ENCODE assay signal across 17 cellular contexts in genomic region chr2:62208758-62209114, GRCh38. TPM values are rescaled to one million over a fixed set of nuclear protein-coding genes. Genes with fewer than 3 reads are reported as not detected.
DNase-seq lines count a peak whose midpoint lies in the region; ATAC-seq and TF ChIP-seq lines count a peak whose summit lies in the region.
"Had no signal": no experiment of that assay in that cellular context is flagged by ENCODE, and none has a peak within 500 bp of the region (broad histone marks: within the 10 kb centered on the region; RNA-seq: fewer than 3 reads in every experiment).

No MANE protein-coding gene starts in this region.

- POLR2A ChIA-PET in HEK293 (lab: Yijun Ruan, JAX): no interaction called here

- peak; percentile 66 to 74 for ATAC-seq in activated CD4-positive, CD25-positive, alpha-beta regulatory T cell treated with anti-CD3 and anti-CD28 coated beads, Interleukin-2, amount 50 U/mL, for 24 hours
- no peak for ATAC-seq in GM19324 (IDR thresholded peaks at IDR 0.05; ENCODE audit: low FRiP score, unreplicated experiment)
- ATAC-seq: A549, GM23338 had no signal

- TF ChIP-seq CTCF in HEK293 (tag by site-specific recombination; IDR thresholded peaks at IDR 0.05) (no peak), neural crest cell (conservative IDR thresholded peaks at IDR 0.05) (no peak)

- no peak overlapping the region for H3K4me3 ChIP-seq in HEK293 (ENCODE audit: low read depth, low read length)
- H3K4me3 ChIP-seq: A549, colonic mucosa, GM23338 had no signal

- no peak for DNase-seq in activated CD4-positive, CD25-positive, alpha-beta regulatory T cell (lab: John Stamatoyannopoulos, UW)
- DNase-seq in neural crest cell (ENCODE audit: low read depth, low spot score) (no peak), cerebellum (ENCODE audit: low spot score) (no peak), SKM-1 treated with dmso at 0.1 percent for 144 hours (lab: John Stamatoyannopoulos, UW; ENCODE audit: unreplicated experiment) (no peak)
- DNase-seq: amygdala, colonic mucosa, hippocampal formation, IMR-90, NCI-H1436, OCI-M1, SW 1271 had no signal

- H3K9me3 ChIP-seq in HEK293 (ENCODE audit: control insufficient read depth, insufficient read depth, low read depth, low read length): no peaks in the 10 kb centered on the region
- H3K9me3 ChIP-seq: A549, colonic mucosa had no signal

- peaks cover 6% of the 10 kb centered on the region for H3K9me3 Mint-ChIP-seq in activated naive CD8-positive, alpha-beta T cell (ENCODE audit: low read depth)
- H3K9me3 Mint-ChIP-seq in neural crest cell: no peaks in the 10 kb centered on the region
- H3K9me3 Mint-ChIP-seq: GM23338 had no signal

- peaks cover 93% of the 10 kb centered on the region for H3K4me1 Mint-ChIP-seq in activated naive CD8-positive, alpha-beta T cell (ENCODE audit: low read depth)
- peaks cover 4% of the 10 kb centered on the region for H3K4me1 Mint-ChIP-seq in neural crest cell

- H3K36me3 ChIP-seq in HEK293 (ENCODE audit: control insufficient read depth in 2 of 2, insufficient read depth in 1 of 2, low read length in 2 of 2): no peaks in the 10 kb centered on the region
- H3K36me3 ChIP-seq: colonic mucosa had no signal

- H3K4me3 Mint-ChIP-seq in activated naive CD8-positive, alpha-beta T cell: peak overlapping the region; percentile 71
- H3K4me3 Mint-ChIP-seq in neural crest cell: no peak overlapping the region
- H3K4me3 Mint-ChIP-seq: GM23338 had no signal

- H3K4me1 ChIP-seq in HEK293 (ENCODE audit: control insufficient read depth, insufficient read depth, low read length): peaks cover 4% of the 10 kb centered on the region
- H3K4me1 ChIP-seq: colonic mucosa had no signal

- H3K27ac ChIP-seq in HEK293 (ENCODE audit: extremely low read depth, low read depth, low read length): no peak overlapping the region
- H3K27ac ChIP-seq: A549, colonic mucosa had no signal

- H3K27ac Mint-ChIP-seq in activated naive CD8-positive, alpha-beta T cell: peak overlapping the region; percentile 84
- peak overlapping the region; percentile 29 for H3K27ac Mint-ChIP-seq in neural crest cell (ENCODE audit: unreplicated experiment)
- H3K27ac Mint-ChIP-seq: GM23338 had no signal

- peaks cover 16% of the 10 kb centered on the region for H3K36me3 Mint-ChIP-seq in activated naive CD8-positive, alpha-beta T cell
- H3K36me3 Mint-ChIP-seq in neural crest cell (ENCODE audit: low read depth): peaks cover 2% of the 10 kb centered on the region

- no peaks in the 10 kb centered on the region for H3K27me3 Mint-ChIP-seq in activated naive CD8-positive, alpha-beta T cell
- H3K27me3 Mint-ChIP-seq in neural crest cell (ENCODE audit: low read depth): no peaks in the 10 kb centered on the region

- CTCF ChIA-PET in HEK293 (lab: Yijun Ruan, JAX): interaction anchor here (0.6 to 0.7 kb wide), 3 partner anchors 75 to 651 kb away, joined by 3 read pairs; no protein-coding TSS in a partner anchor

TF ChIP-seq in HEK293, 187 proteins besides CTCF, POLR2A, EP300 and RAD21:
- TF ChIP-seq PRDM10 (tag by site-specific recombination; IDR thresholded peaks at IDR 0.05) (peak; percentile 49; the same call in 1 of the 2 replicates), EGR2 (tag by site-specific recombination; IDR thresholded peaks at IDR 0.05; ENCODE audit: low read depth) (peak; percentile 41; the same call in 1 of the 2 replicates), GLIS1 (tag by site-specific recombination; IDR thresholded peaks at IDR 0.05) (peak; percentile 82), ZBTB21 (tag by site-specific recombination; IDR thresholded peaks at IDR 0.05) (no peak), ZIC2 (tag by site-specific recombination; IDR thresholded peaks at IDR 0.05) (peak; percentile 63), ZNF514 (tag by site-specific recombination; IDR thresholded peaks at IDR 0.05) (no peak)
TF ChIP-seq in HEK293: peak in this region for 4.

RNA-seq across cellular contexts. Expression of gene B3GNT2, which starts 12.8 kb away (rescaled TPM):
- total RNA-seq in neural crest cell (7.2 and 7.7 TPM in 2 replicates), cerebellum (9.9 TPM)
